ENCODE assay signal across 6 cellular contexts in the genomic region with DNA sequence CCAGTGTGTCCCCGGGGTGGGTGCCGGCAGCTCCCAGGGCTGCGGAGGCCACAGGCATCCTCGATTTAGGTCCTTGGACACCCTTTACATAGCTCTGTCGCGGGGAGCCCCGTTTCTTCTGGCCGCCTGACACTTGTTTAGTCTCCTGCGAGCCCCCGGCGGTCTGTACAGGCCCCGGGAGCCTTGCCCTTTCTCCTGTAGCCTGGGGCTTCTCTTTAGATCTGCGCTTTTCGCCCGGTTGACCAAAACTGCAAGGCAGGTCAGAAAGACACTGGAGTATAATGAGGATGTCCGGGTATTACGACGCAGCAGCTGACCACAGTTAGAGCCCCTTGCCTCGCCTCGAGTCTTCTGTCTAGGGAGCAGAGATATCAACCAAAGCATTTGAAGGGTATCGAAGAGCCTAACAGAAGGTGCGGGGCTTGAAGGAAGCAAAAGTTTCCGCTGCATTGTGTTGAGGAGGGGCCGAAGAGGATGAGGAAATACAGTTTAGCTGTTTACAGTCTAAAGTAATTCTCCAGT. TPM values are rescaled to one million over a fixed set of nuclear protein-coding genes. Genes with fewer than 3 reads are reported as not detected.
DNase-seq lines count a peak whose midpoint lies in the region; ATAC-seq and TF ChIP-seq lines count a peak whose summit lies in the region.

No MANE protein-coding gene starts in this region.

- H3K27me3 ChIP-seq in effector memory CD4-positive, alpha-beta T cell (replicated peaks; ENCODE audit: control insufficient read depth, insufficient read depth, low read length, poor library complexity, severe bottlenecking): no peaks in the 10 kb centered on the region

- TF ChIP-seq CTCF in retinal pigment epithelial cell (conservative IDR thresholded peaks at IDR 0.05; ENCODE audit: low read depth, low read length): no peak

- peak; percentile 56 for DNase-seq in HT-29 (ENCODE audit: low spot score)
- no peak for DNase-seq in effector memory CD4-positive, alpha-beta T cell
- no peak for DNase-seq in retinal pigment epithelial cell (ENCODE audit: low read depth)
- DNase-seq in NCI-H2029 (lab: John Stamatoyannopoulos, UW): no peak

- ATAC-seq in GM18861 (IDR thresholded peaks at IDR 0.05; ENCODE audit: unreplicated experiment): peak; percentile 4
- ATAC-seq in GM18870 (IDR thresholded peaks at IDR 0.05; ENCODE audit: unreplicated experiment): no peak

- peak overlapping the region; percentile 71 for H3K27ac ChIP-seq in effector memory CD4-positive, alpha-beta T cell (ENCODE audit: insufficient read depth, low read length, poor library complexity, severe bottlenecking)

- no peaks in the 10 kb centered on the region for H3K9me3 ChIP-seq in effector memory CD4-positive, alpha-beta T cell (ENCODE audit: control insufficient read depth, low read length)

- H3K4me3 ChIP-seq in effector memory CD4-positive, alpha-beta T cell (ENCODE audit: insufficient read depth, low read depth, low read length, poor library complexity, severe bottlenecking): peak overlapping the region; percentile 47
- H3K4me3 ChIP-seq in retinal pigment epithelial cell (ENCODE audit: low read length): peak overlapping the region; percentile 71

- H3K36me3 ChIP-seq in effector memory CD4-positive, alpha-beta T cell (ENCODE audit: control insufficient read depth, insufficient read depth, low read length): peaks cover 8% of the 10 kb centered on the region

- peaks cover 3% of the 10 kb centered on the region for H3K4me1 ChIP-seq in effector memory CD4-positive, alpha-beta T cell (ENCODE audit: control insufficient read depth, insufficient read depth, low read length, poor library complexity, severe bottlenecking)

RNA-seq across cellular contexts. Expression of a gene that starts 0.4 kb away (rescaled TPM):
- 12.0 and 20.4 TPM in 2 replicates for total RNA-seq in HT-29 (2014; rRNA removed; shearing (Covaris generic))

RNA-seq across cellular contexts. Expression of a gene that starts 0.8 kb away (rescaled TPM):
- total RNA-seq in HT-29 (2014; rRNA removed; shearing (Covaris generic)): 5.3 and 11.0 TPM in 2 replicates

RNA-seq across cellular contexts. Expression of a gene that starts 0.8 kb away (rescaled TPM):
- total RNA-seq in HT-29 (2014; rRNA removed; shearing (Covaris generic)): 2.7 and 8.0 TPM in 2 replicates

RNA-seq across cellular contexts. Expression of a gene that starts 45.1 kb away (rescaled TPM):
- 49.8 and 69.5 TPM in 2 replicates for total RNA-seq in HT-29 (2014; rRNA removed; shearing (Covaris generic))

RNA-seq across cellular contexts. Expression of a gene that starts 49.2 kb away (rescaled TPM):
- total RNA-seq in HT-29 (2014; rRNA removed; shearing (Covaris generic)): 0.03 and 0.41 TPM in 2 replicates
